Comparison of ENCODE assay signal across 8 cellular contexts in the genomic region with DNA sequence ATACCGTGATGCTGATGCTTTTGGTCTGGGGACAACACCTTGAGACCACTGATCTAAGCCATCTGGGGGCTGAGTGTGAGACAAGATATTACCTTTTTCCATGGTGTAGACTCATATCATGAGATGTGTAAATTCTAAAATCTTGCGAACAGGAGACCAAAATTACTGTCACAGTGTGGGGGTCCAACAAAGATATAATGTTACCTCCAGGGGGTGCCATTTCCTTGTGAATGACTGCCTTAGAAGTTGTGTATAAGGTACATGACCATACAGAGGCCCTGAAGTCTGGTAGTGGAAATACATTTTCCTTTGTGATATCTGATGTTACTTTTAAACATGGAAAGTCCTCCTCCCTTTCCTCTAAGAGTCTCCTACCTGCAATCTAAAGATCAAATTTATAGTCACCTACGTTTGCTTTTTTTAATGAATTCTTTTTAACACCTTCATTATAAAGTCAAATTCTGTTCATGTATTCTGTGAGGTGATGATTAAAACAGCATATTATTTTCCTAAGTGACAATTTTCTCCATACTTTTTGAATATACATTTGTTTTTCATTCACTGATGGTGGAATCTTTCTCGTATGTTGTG.
DNase-seq lines count a peak whose midpoint lies in the region; ATAC-seq and TF ChIP-seq lines count a peak whose summit lies in the region.

No MANE protein-coding gene starts in this region.

- H3K4ac ChIP-seq in trophoblast cell (ENCODE audit: low read depth, low read length), result no peak overlapping the region

- H3K9ac ChIP-seq in fibroblast of lung (ENCODE audit: insufficient read depth, low read length), result no peak overlapping the region
- H3K9ac ChIP-seq in trophoblast cell (ENCODE audit: low read length), result no peak overlapping the region

- H4K8ac ChIP-seq in trophoblast cell (ENCODE audit: low read depth, low read length), result no peak overlapping the region

- no peak overlapping the region for H2AFZ ChIP-seq in fibroblast of lung (ENCODE audit: low read length)
- no peak overlapping the region for H2AFZ ChIP-seq in trophoblast cell (ENCODE audit: insufficient read depth, low read length, poor library complexity)

- H3K27ac ChIP-seq in 22Rv1 (no peak overlapping the region), fibroblast of lung (ENCODE audit: insufficient read depth, low read length) (no peak overlapping the region), trophoblast cell (ENCODE audit: low read depth, low read length) (no peak overlapping the region)

- no peak overlapping the region for H3K4me3 ChIP-seq in fibroblast of lung (replicated peaks in 1 of 4; ENCODE audit: control extremely low read depth in 1 of 4, insufficient read depth in 1 of 4, low read depth in 3 of 4, low read length in 4 of 4)
- H3K4me3 ChIP-seq in trophoblast cell (ENCODE audit: low read depth, low read length), result no peak overlapping the region

- H3K4me1 ChIP-seq in fibroblast of lung (ENCODE audit: control insufficient read depth, extremely low read depth, insufficient read depth, low read length) (no peaks in the 10 kb centered on the region), trophoblast cell (ENCODE audit: control insufficient read depth in 1 of 2, insufficient read depth in 2 of 2, low read length in 2 of 2) (no peaks in the 10 kb centered on the region)

- no peaks in the 10 kb centered on the region for H3K27me3 ChIP-seq in fibroblast of lung (ENCODE audit: control insufficient read depth, insufficient read depth, low read length)
- H3K27me3 ChIP-seq in trophoblast cell (ENCODE audit: insufficient read depth, low read length), result no peaks in the 10 kb centered on the region

- no peak overlapping the region for H2AK5ac ChIP-seq in trophoblast cell (ENCODE audit: low read length)

- no peak overlapping the region for H3K23ac ChIP-seq in trophoblast cell (ENCODE audit: low read length)

- no peak overlapping the region for H2BK12ac ChIP-seq in trophoblast cell (ENCODE audit: low read length)

- peak; percentile 34 for DNase-seq in RPMI8226
- DNase-seq in fibroblast of lung (ENCODE audit: low read depth in 2 of 2), result peak; percentile 56 to 65
- peak; percentile 26 to 76 for DNase-seq in trophoblast cell
- no peak for DNase-seq in CD1c-positive myeloid dendritic cell (ENCODE audit: extremely low spot score)
- DNase-seq in T-helper 9 cell, result no peak

- H3K18ac ChIP-seq in trophoblast cell (ENCODE audit: low read length), result no peak overlapping the region

- H3K9me3 ChIP-seq in fibroblast of lung (ENCODE audit: control insufficient read depth, insufficient read depth, low read depth, low read length) (no peaks in the 10 kb centered on the region), trophoblast cell (ENCODE audit: insufficient read depth, low read depth, low read length) (peaks cover 2% of the 10 kb centered on the region)

- H3K79me1 ChIP-seq in trophoblast cell (ENCODE audit: low read length), result peaks cover 10% of the 10 kb centered on the region

- H3K4me2 ChIP-seq in fibroblast of lung (ENCODE audit: extremely low read depth, insufficient read depth, low read length), result no peak overlapping the region
- H3K4me2 ChIP-seq in trophoblast cell (ENCODE audit: low read length), result no peak overlapping the region

- no peak overlapping the region for H2BK120ac ChIP-seq in trophoblast cell (ENCODE audit: insufficient read depth, low read length, poor library complexity)

- no peak overlapping the region for H4K91ac ChIP-seq in trophoblast cell (ENCODE audit: low read depth, low read length)

- peak; percentile 60 for ATAC-seq in HG03342 (IDR thresholded peaks at IDR 0.05; ENCODE audit: unreplicated experiment)

- no peak overlapping the region for H4K12ac ChIP-seq in trophoblast cell (ENCODE audit: low read depth, low read length)

- no CpG with 5 or more reads among the region's 4 CpGs for WGBS in trophoblast cell (ENCODE audit: extremely low coverage, insufficient coverage, insufficient read length)

- peak; percentile 61 for TF ChIP-seq CTCF in 22Rv1 (IDR thresholded peaks at IDR 0.05)
- TF ChIP-seq CTCF in GM12872 (IDR thresholded peaks at IDR 0.05; ENCODE audit: insufficient read depth, low read depth, low read length), result peak; percentile 46
- TF ChIP-seq CTCF in fibroblast of lung (conservative IDR thresholded peaks at IDR 0.05 in 1 of 2, IDR thresholded peaks at IDR 0.05 in 1 of 2; ENCODE audit: low read depth in 1 of 2, low read length in 2 of 2), result peak; percentile 46 to 55

- H3K36me3 ChIP-seq in fibroblast of lung (ENCODE audit: control insufficient read depth, insufficient read depth, low read length) (no peaks in the 10 kb centered on the region), trophoblast cell (ENCODE audit: control insufficient read depth in 1 of 2, insufficient read depth in 2 of 2, low read length in 2 of 2) (no peaks in the 10 kb centered on the region)

- H2BK5ac ChIP-seq in trophoblast cell (ENCODE audit: low read depth, low read length, poor library complexity), result no peak overlapping the region

- no peaks in the 10 kb centered on the region for H4K20me1 ChIP-seq in fibroblast of lung (ENCODE audit: control insufficient read depth, extremely low read depth, insufficient read depth, low read length)

- H3K14ac ChIP-seq in trophoblast cell (ENCODE audit: low read length), result no peak overlapping the region

- H3K79me2 ChIP-seq in fibroblast of lung (ENCODE audit: control insufficient read depth, insufficient read depth, low read length) (no peaks in the 10 kb centered on the region), trophoblast cell (ENCODE audit: control insufficient read depth, insufficient read depth, low read length, poor library complexity) (no peaks in the 10 kb centered on the region)

Comparison
In these comparisons a context has a peak if more than half of its experiments do, and no peak if none do; other contexts are left out.
1. DNase-seq: peak in RPMI8226 (single experiment), fibroblast of lung (2 of 2) and trophoblast cell (2 of 2); none in CD1c-positive myeloid dendritic cell (single experiment) and T-helper 9 cell (single experiment).
2. Peak in every context shown above with its lines, with median percentiles within 50 percentile points of each other: CTCF ChIP-seq.